In the genomic region with DNA sequence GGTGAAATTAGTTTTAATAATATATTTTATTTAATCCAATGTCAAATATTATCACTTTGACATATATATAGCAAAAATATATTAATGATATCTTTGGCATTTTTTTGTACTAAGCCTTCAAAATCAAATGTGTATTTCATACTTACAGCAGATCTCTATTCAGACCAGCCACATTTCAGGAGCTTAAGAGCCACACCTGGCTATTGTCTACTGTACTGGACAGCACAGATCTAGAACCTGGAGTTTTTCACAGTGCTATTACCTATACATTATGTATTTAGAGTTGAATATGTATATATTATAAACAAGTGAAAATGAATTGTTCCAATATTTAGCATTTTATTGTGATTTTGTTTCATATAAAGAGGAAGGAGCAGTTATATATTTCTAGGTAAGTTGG, we compare ENCODE assay signal across 21 cellular contexts.
"Had no signal": no experiment of that assay in that cellular context is flagged by ENCODE, and none has a peak within 500 bp of the region (broad histone marks: within the 10 kb centered on the region; RNA-seq: fewer than 3 reads in every experiment).

No MANE protein-coding gene starts in this region.

- DNase-seq: activated B cell treated with CpG ODN at 0.5 μM for 24 hours; activated CD4-positive, alpha-beta T cell treated with anti-CD3 and anti-CD28 coated beads for 48 hours; activated CD4-positive, alpha-beta T cell treated with anti-CD3 and anti-CD28 coated beads, Interleukin-2, amount 50 U/mL, for 1 hour; activated CD4-positive, alpha-beta T cell treated with anti-CD3 and anti-CD28 coated beads, Interleukin-2, amount 50 U/mL, for 48 hours; activated CD8-positive, alpha-beta memory T cell treated with anti-CD3 and anti-CD28 coated beads for 24 hours; activated CD8-positive, alpha-beta T cell treated with anti-CD3 and anti-CD28 coated beads for 36 hours; activated effector memory CD4-positive, alpha-beta T cell treated with Interleukin-2 at 50 U/mL for 16 hours; activated gamma-delta T cell treated with Interleukin-2 at 50 U/mL for 16 hours; activated naive CD4-positive, alpha-beta T cell treated with anti-CD3 and anti-CD28 coated beads, Interleukin-2, amount 50 U/mL, for 16 hours; activated naive CD4-positive, alpha-beta T cell treated with Interleukin-2 at 50 U/mL for 16 hours; activated T-cell treated with anti-CD3 and anti-CD28 coated beads, Interleukin-2, amount 50 U/mL, for 4 hours; cortex of kidney; effector CD8-positive, alpha-beta T cell; esophagus squamous epithelium; foreskin melanocyte; T-helper 17 cell; T1000; WERI-Rb-1 had no signal

- H3K36me3 ChIP-seq: brain microvascular endothelial cell, esophagus squamous epithelium, gastroesophageal sphincter, WERI-Rb-1 had no signal

- H3K27me3 ChIP-seq: brain microvascular endothelial cell, esophagus squamous epithelium, gastroesophageal sphincter had no signal

- H3K27ac ChIP-seq: brain microvascular endothelial cell, epithelial cell of prostate, esophagus squamous epithelium, gastroesophageal sphincter, WERI-Rb-1 had no signal

- H3K4me3 ChIP-seq: esophagus squamous epithelium, gastroesophageal sphincter had no signal

- H3K9me3 ChIP-seq: esophagus squamous epithelium, gastroesophageal sphincter had no signal
